In genomic region chr10:102132563-102133372, GRCh38 we compare ENCODE assay signal across 8 cellular contexts. TPM values are rescaled to one million over a fixed set of nuclear protein-coding genes. Genes with fewer than 3 reads are reported as not detected.
DNase-seq lines count a peak whose midpoint lies in the region; ATAC-seq, FAIRE-seq and TF ChIP-seq lines count a peak whose summit lies in the region.

Gene PPRC1 (plus strand): TSS chr10:102133040. CDS start chr10:102133069, 29 bp downstream.

- peak; percentile 60 for FAIRE-seq in endometrium (lab: Jason Lieb, UNC)

- H3K27ac ChIP-seq in OCI-LY1 (ENCODE audit: low read depth, low read length, poor library complexity, severe bottlenecking): peak within 1 kb of the TSS; percentile 38

- peak within 1 kb of the TSS; percentile 98 for H2AFZ ChIP-seq in OCI-LY1 (ENCODE audit: low read length)

- no peaks in the 10 kb centered on the region for H3K27me3 ChIP-seq in OCI-LY1 (ENCODE audit: insufficient read depth, low read length)

- H4K20me1 ChIP-seq in OCI-LY1 (ENCODE audit: insufficient read depth, low read length): no peaks in the 10 kb centered on the region

- H3K4me3 Mint-ChIP-seq in mesothelial cell of epicardium: peak within 1 kb of the TSS; percentile 97

- H3K36me3 Mint-ChIP-seq in mesothelial cell of epicardium: no peaks in the 10 kb centered on the region

- peaks cover 40% of the 10 kb centered on the region for H3K79me2 ChIP-seq in OCI-LY1 (ENCODE audit: insufficient read depth, low read length)

- no peaks in the 10 kb centered on the region for H3K9me3 ChIP-seq in OCI-LY1 (ENCODE audit: low read length)

- peak; percentile 93 for ATAC-seq in GM21515 (IDR thresholded peaks at IDR 0.05; ENCODE audit: unreplicated experiment)

- peak within 1 kb of the TSS; percentile 91 for H3K4me3 ChIP-seq in OCI-LY1 (ENCODE audit: low read depth, low read length, poor library complexity, severe bottlenecking)

- peak; percentile 99 for DNase-seq in DMS114 treated with DMSO at 0.1 percent for 48 hours (lab: John Stamatoyannopoulos, UW; ENCODE audit: unreplicated experiment)
- peak; percentile 95 for DNase-seq in HuH-7 (ENCODE audit: low spot score)
- peak; percentile 95 for DNase-seq in activated CD8-positive, alpha-beta memory T cell treated with anti-CD3 and anti-CD28 coated beads, Interleukin-2, amount 50 U/mL, for 4 hours
- DNase-seq in mesothelial cell of epicardium (ENCODE audit: low spot score in 2 of 2, unreplicated experiment in 2 of 2): peak; percentile 91 to 94
- peak; percentile 97 for DNase-seq in stimulated activated CD8-positive, alpha-beta memory T cell treated with anti-CD3 and anti-CD28 coated beads, Interleukin-15, amount 100 ng/mL, for 48 hours (ENCODE audit: low read depth in 2 of 2)

- H3K27me3 Mint-ChIP-seq in mesothelial cell of epicardium (ENCODE audit: low read depth): no peaks in the 10 kb centered on the region

- peaks cover 5% of the 10 kb centered on the region for H3K36me3 ChIP-seq in OCI-LY1 (ENCODE audit: insufficient read depth, low read length)

- TF ChIP-seq CTCF in OCI-LY1 (IDR thresholded peaks at IDR 0.05; ENCODE audit: low read length): peak; percentile 76
- TF ChIP-seq CTCF in mesothelial cell of epicardium (IDR thresholded peaks at IDR 0.05; ENCODE audit: unreplicated experiment): peak; percentile 85

- H3K4me2 ChIP-seq in OCI-LY1 (ENCODE audit: low read length): peak within 1 kb of the TSS; percentile 99

- H3K27ac Mint-ChIP-seq in mesothelial cell of epicardium: peak within 1 kb of the TSS; percentile 99

- H3F3A ChIP-seq in OCI-LY1 (ENCODE audit: insufficient read depth, low read length): no peaks in the 10 kb centered on the region

- H3K4me1 Mint-ChIP-seq in mesothelial cell of epicardium: peaks cover 27% of the 10 kb centered on the region

- no peaks in the 10 kb centered on the region for H3K9me3 Mint-ChIP-seq in mesothelial cell of epicardium

- peaks cover 28% of the 10 kb centered on the region for H3K4me1 ChIP-seq in OCI-LY1 (ENCODE audit: insufficient read depth, low read length, severe bottlenecking)

- peak within 1 kb of the TSS; percentile 82 for H3K9ac ChIP-seq in OCI-LY1 (ENCODE audit: low read length)

- H3K9me2 ChIP-seq in OCI-LY1 (ENCODE audit: low read depth, low read length): no peaks in the 10 kb centered on the region

RNA-seq across cellular contexts. Expression of gene PPRC1, which starts in this region (rescaled TPM):
- 62.6 to 65.0 TPM (median 64.9 TPM) in 3 replicates for total RNA-seq in mesothelial cell of epicardium

Comparison
In these comparisons a context has a peak if more than half of its experiments do, and no peak if none do; other contexts are left out.
1. Peak in every context shown above with its lines: DNase-seq, ATAC-seq, H3K4me3 ChIP-seq and H3K27ac ChIP-seq.